ENCODE assay signal across 8 cellular contexts in the genomic region with DNA sequence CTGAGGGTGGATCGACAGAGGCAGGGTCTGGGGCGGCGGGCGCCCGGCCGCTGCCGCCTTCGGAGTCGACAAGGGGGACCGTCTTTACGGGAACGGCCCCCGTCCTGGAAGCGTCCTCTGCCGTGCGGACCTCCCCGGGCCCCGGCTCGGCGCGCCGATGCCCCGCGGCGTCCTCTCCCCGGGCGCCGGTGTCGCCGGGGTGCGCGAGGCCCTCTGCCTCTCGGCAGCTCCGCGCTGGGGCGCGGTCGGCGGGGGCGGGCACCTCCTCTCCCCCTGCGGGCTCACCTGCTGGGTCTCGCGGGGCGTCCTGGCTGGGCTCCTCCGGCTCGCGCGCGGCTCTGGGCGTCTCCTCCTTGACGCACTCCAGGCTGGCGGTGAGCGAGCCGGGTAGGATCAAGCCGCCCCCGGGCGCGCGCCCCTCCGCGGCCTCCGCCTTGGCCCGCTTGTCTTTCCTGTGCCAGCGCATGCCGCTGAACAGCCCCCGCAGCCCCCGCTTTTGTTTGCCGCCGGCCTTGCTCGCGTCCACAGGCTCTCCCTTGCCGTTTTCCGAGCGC. TPM values are rescaled to one million over a fixed set of nuclear protein-coding genes. Genes with fewer than 3 reads are reported as not detected.
DNase-seq lines count a peak whose midpoint lies in the region; ATAC-seq and TF ChIP-seq lines count a peak whose summit lies in the region.

No MANE protein-coding gene starts in this region.

- H3K27ac Mint-ChIP-seq in activated T-cell treated with anti-CD3 and anti-CD28 coated beads, Interleukin-2, amount 50 U/mL, for 24 hours, result no peak overlapping the region

- peaks cover 70% of the 10 kb centered on the region for H3K27me3 Mint-ChIP-seq in activated T-cell treated with anti-CD3 and anti-CD28 coated beads, Interleukin-2, amount 50 U/mL, for 24 hours

- H3K36me3 ChIP-seq in adipocyte (ENCODE audit: control insufficient read depth, insufficient read depth, low read length, severe bottlenecking), result no peaks in the 10 kb centered on the region
- no peaks in the 10 kb centered on the region for H3K36me3 ChIP-seq in kidney epithelial cell (ENCODE audit: control insufficient read depth, insufficient read depth, low read length)
- no peaks in the 10 kb centered on the region for H3K36me3 ChIP-seq in thymus (ENCODE audit: control insufficient read depth, insufficient read depth)
- no peaks in the 10 kb centered on the region for H3K36me3 ChIP-seq in effector memory CD4-positive, alpha-beta T cell (ENCODE audit: control insufficient read depth, insufficient read depth, low read length)

- ATAC-seq in GM21529 (IDR thresholded peaks at IDR 0.05; ENCODE audit: unreplicated experiment), result no peak
- no peak for ATAC-seq in GM21390 (IDR thresholded peaks at IDR 0.05; ENCODE audit: unreplicated experiment)

- no peaks in the 10 kb centered on the region for H3K36me3 Mint-ChIP-seq in activated T-cell treated with anti-CD3 and anti-CD28 coated beads, Interleukin-2, amount 50 U/mL, for 24 hours (ENCODE audit: low read depth)

- no peak overlapping the region for H3K4me3 ChIP-seq in adipocyte (ENCODE audit: low read length)
- peak overlapping the region; percentile 28 for H3K4me3 ChIP-seq in kidney epithelial cell (ENCODE audit: low read depth, low read length)
- H3K4me3 ChIP-seq in thymus (ENCODE audit: low read length), result peak overlapping the region; percentile 28
- H3K4me3 ChIP-seq in effector memory CD4-positive, alpha-beta T cell (ENCODE audit: insufficient read depth, low read depth, low read length, poor library complexity, severe bottlenecking), result no peak overlapping the region

- H3K9me3 Mint-ChIP-seq in activated T-cell treated with anti-CD3 and anti-CD28 coated beads, Interleukin-2, amount 50 U/mL, for 24 hours, result no peaks in the 10 kb centered on the region

- H3K4me1 ChIP-seq in adipocyte (ENCODE audit: control insufficient read depth, insufficient read depth, low read length), result peaks cover 5% of the 10 kb centered on the region
- H3K4me1 ChIP-seq in thymus (ENCODE audit: control insufficient read depth, insufficient read depth, low read length), result no peaks in the 10 kb centered on the region
- peaks cover 5% of the 10 kb centered on the region for H3K4me1 ChIP-seq in effector memory CD4-positive, alpha-beta T cell (ENCODE audit: control insufficient read depth, insufficient read depth, low read length, poor library complexity, severe bottlenecking)

- no peak for TF ChIP-seq CTCF in kidney epithelial cell (IDR thresholded peaks at IDR 0.05; ENCODE audit: insufficient read depth, low read length, poor library complexity, severe bottlenecking)

- DNase-seq in activated T-cell treated with anti-CD3 and anti-CD28 coated beads, Interleukin-2, amount 50 U/mL, for 24 hours, result no peak
- no peak for DNase-seq in activated T-cell treated with anti-CD3 and anti-CD28 coated beads for 4 hours
- DNase-seq in adipocyte (ENCODE audit: low read depth), result peak; percentile 1
- no peak for DNase-seq in kidney epithelial cell (ENCODE audit: low read depth)
- DNase-seq in effector memory CD4-positive, alpha-beta T cell, result no peak

- H3K27me3 ChIP-seq in adipocyte (replicated peaks; ENCODE audit: control insufficient read depth, insufficient read depth, low read length) (peaks cover 52% of the 10 kb centered on the region), kidney epithelial cell (ENCODE audit: control insufficient read depth, insufficient read depth, low read length) (peaks cover 44% of the 10 kb centered on the region), thymus (ENCODE audit: control insufficient read depth, insufficient read depth) (peaks cover 33% of the 10 kb centered on the region)
- H3K27me3 ChIP-seq in effector memory CD4-positive, alpha-beta T cell (replicated peaks; ENCODE audit: control insufficient read depth, insufficient read depth, low read length, poor library complexity, severe bottlenecking), result peaks cover 5% of the 10 kb centered on the region

- 5% methylated on average over 74 of the region's 74 CpGs for WGBS in thymus

- H3K4me1 Mint-ChIP-seq in activated T-cell treated with anti-CD3 and anti-CD28 coated beads, Interleukin-2, amount 50 U/mL, for 24 hours (ENCODE audit: low read depth), result peaks cover 13% of the 10 kb centered on the region

- peaks cover 10% of the 10 kb centered on the region for H3K9me3 ChIP-seq in adipocyte (ENCODE audit: control insufficient read depth, low read length)
- H3K9me3 ChIP-seq in thymus (ENCODE audit: control insufficient read depth), result no peaks in the 10 kb centered on the region
- H3K9me3 ChIP-seq in effector memory CD4-positive, alpha-beta T cell (ENCODE audit: control insufficient read depth, low read length), result no peaks in the 10 kb centered on the region

- no peak overlapping the region for H3K27ac ChIP-seq in thymus (ENCODE audit: low read depth)
- H3K27ac ChIP-seq in effector memory CD4-positive, alpha-beta T cell (ENCODE audit: insufficient read depth, low read length, poor library complexity, severe bottlenecking), result no peak overlapping the region

- no peak overlapping the region for H3K9ac ChIP-seq in adipocyte (ENCODE audit: low read length)

- H3K4me3 Mint-ChIP-seq in activated T-cell treated with anti-CD3 and anti-CD28 coated beads, Interleukin-2, amount 50 U/mL, for 24 hours, result peak overlapping the region; percentile 23

RNA-seq across cellular contexts. Expression of gene AMER2, which starts 1.5 kb away (rescaled TPM):
- 0.04 and 0.27 TPM in 2 replicates for total RNA-seq in kidney epithelial cell
- 0.05 TPM for polyA plus RNA-seq in thymus

Comparison
In these comparisons a context has a peak if more than half of its experiments do, and no peak if none do; other contexts are left out.
1. H3K4me3 ChIP-seq: peak in kidney epithelial cell (single experiment) and thymus (single experiment); none in adipocyte (single experiment) and effector memory CD4-positive, alpha-beta T cell (single experiment).